In genomic region chr3:71930056-71930991, GRCh38 we compare ENCODE assay signal across 8 cellular contexts.
DNase-seq lines count a peak whose midpoint lies in the region; ATAC-seq and TF ChIP-seq lines count a peak whose summit lies in the region.

No MANE protein-coding gene starts in this region.

- no peak for ATAC-seq in HG03108 (IDR thresholded peaks at IDR 0.05; ENCODE audit: unreplicated experiment)
- no peak for ATAC-seq in stimulated activated memory B cell treated with anti-CD40 and anti-IgM and Interleukin-4, amounts not matched to agents 10 μg/mL and 1 μg/mL and 100 μg/mL, for 72 hours

- peak; percentile 20 to 56 for TF ChIP-seq CTCF in brain (conservative IDR thresholded peaks at IDR 0.05)

- peak overlapping the region in 1 of 5 experiments; percentile 8 for H3K27ac Mint-ChIP-seq in brain
- no peak overlapping the region for H3K27ac Mint-ChIP-seq in stimulated activated memory B cell treated with anti-CD40 and anti-IgM and Interleukin-4, amounts not matched to agents 10 μg/mL and 1 μg/mL and 100 μg/mL, for 72 hours

- H3K9me3 Mint-ChIP-seq in brain: no peaks in the 10 kb centered on the region
- H3K9me3 Mint-ChIP-seq in stimulated activated memory B cell treated with anti-CD40 and anti-IgM and Interleukin-4, amounts not matched to agents 10 μg/mL and 1 μg/mL and 100 μg/mL, for 72 hours: no peaks in the 10 kb centered on the region

- peaks cover 3% of the 10 kb centered on the region for H3K27me3 Mint-ChIP-seq in brain
- H3K27me3 Mint-ChIP-seq in stimulated activated memory B cell treated with anti-CD40 and anti-IgM and Interleukin-4, amounts not matched to agents 10 μg/mL and 1 μg/mL and 100 μg/mL, for 72 hours: peaks cover 67% of the 10 kb centered on the region

- peak; percentile 5 for DNase-seq in NCI-H510A treated with DMSO at 0.1 percent for 48 hours (lab: John Stamatoyannopoulos, UW)
- no peak for DNase-seq in NCI-H510A (lab: John Stamatoyannopoulos, UW)
- peak; percentile 9 for DNase-seq in HuH-7 (ENCODE audit: low spot score)
- DNase-seq in myocyte (ENCODE audit: low read depth): peak; percentile 34
- DNase-seq in Kasumi-1 (lab: John Stamatoyannopoulos, UW): no peak

- no peaks in the 10 kb centered on the region for H3K36me3 Mint-ChIP-seq in brain
- no peaks in the 10 kb centered on the region for H3K36me3 Mint-ChIP-seq in stimulated activated memory B cell treated with anti-CD40 and anti-IgM and Interleukin-4, amounts not matched to agents 10 μg/mL and 1 μg/mL and 100 μg/mL, for 72 hours

- H3K4me3 Mint-ChIP-seq in brain: no peak overlapping the region
- no peak overlapping the region for H3K4me3 Mint-ChIP-seq in stimulated activated memory B cell treated with anti-CD40 and anti-IgM and Interleukin-4, amounts not matched to agents 10 μg/mL and 1 μg/mL and 100 μg/mL, for 72 hours

- H3K4me1 Mint-ChIP-seq in brain: peaks cover 38% of the 10 kb centered on the region
- H3K4me1 Mint-ChIP-seq in stimulated activated memory B cell treated with anti-CD40 and anti-IgM and Interleukin-4, amounts not matched to agents 10 μg/mL and 1 μg/mL and 100 μg/mL, for 72 hours: peaks cover 17% of the 10 kb centered on the region

Comparison
In these comparisons a context has a peak if more than half of its experiments do, and no peak if none do; other contexts are left out.
1. DNase-seq: peak in NCI-H510A treated with DMSO at 0.1 percent for 48 hours (single experiment), HuH-7 (single experiment) and myocyte (single experiment); none in NCI-H510A (single experiment) and Kasumi-1 (0 of 2).